ENCODE assay signal across 19 cellular contexts in genomic region chr5:116815081-116815480, GRCh38.
"Had no signal": no experiment of that assay in that cellular context is flagged by ENCODE, and none has a peak within 500 bp of the region (broad histone marks: within the 10 kb centered on the region; RNA-seq: fewer than 3 reads in every experiment).

No MANE protein-coding gene starts in this region.

- ATAC-seq: activated CD8-positive, alpha-beta T cell treated with anti-CD3 and anti-CD28 coated beads, Interleukin-2, amount 10 ng/mL, durations not matched to agents 7 days and 5 days; left ventricle myocardium superior had no signal

- H3K27me3 ChIP-seq: ovary, transverse colon, vagina had no signal

- H3K4me1 ChIP-seq: transverse colon, vagina had no signal

- H3K27me3 Mint-ChIP-seq: activated CD4-positive, alpha-beta T cell treated with anti-CD3 and anti-CD28 coated beads, Interleukin-2, amount 10 ng/mL, durations not matched to agents 24 days and 14 days; activated naive CD4-positive, alpha-beta T cell treated with anti-CD3 and anti-CD28 coated beads, Interleukin-2, amount 50 U/mL, for 24 hours had no signal

- H3K36me3 Mint-ChIP-seq: activated naive CD4-positive, alpha-beta T cell treated with anti-CD3 and anti-CD28 coated beads, Interleukin-2, amount 50 U/mL, for 24 hours had no signal

- H3K4me3 ChIP-seq: coronary artery, ovary, transverse colon, vagina had no signal

- H3K27ac ChIP-seq: coronary artery, ovary, transverse colon, vagina had no signal

- DNase-seq: activated CD4-positive, alpha-beta T cell treated with anti-CD3 and anti-CD28 coated beads, Interleukin-2, amount 10 ng/mL, durations not matched to agents 24 days and 14 days; activated CD4-positive, CD25-positive, alpha-beta regulatory T cell; activated CD8-positive, alpha-beta memory T cell treated with anti-CD3 and anti-CD28 coated beads, Interleukin-2, amount 50 U/mL, for 4 hours; activated CD8-positive, alpha-beta T cell treated with anti-CD3 and anti-CD28 coated beads, Interleukin-2, amount 10 ng/mL, durations not matched to agents 7 days and 5 days; activated effector memory CD4-positive, alpha-beta T cell treated with anti-CD3 and anti-CD28 coated beads, Interleukin-2, amount 50 U/mL, for 16 hours; activated T-cell treated with anti-CD3 and anti-CD28 coated beads, Interleukin-2, amount 50 U/mL, for 48 hours; foreskin fibroblast; kidney glomerular epithelial cell; left ventricle myocardium superior; mesenchymal stem cell; ovary; stimulated activated CD4-positive, alpha-beta T cell treated with anti-CD3 and anti-CD28 coated beads, Interleukin-15, amount 100 ng/mL, for 24 hours; stimulated activated CD4-positive, alpha-beta T cell treated with anti-CD3 and anti-CD28 coated beads, Interleukin-4, amount 100 ng/mL, for 1 hour; stimulated activated naive CD4-positive, alpha-beta T cell; transverse colon had no signal

- H3K36me3 ChIP-seq: ovary, transverse colon, vagina had no signal

- H3K4me3 Mint-ChIP-seq: activated CD4-positive, alpha-beta T cell treated with anti-CD3 and anti-CD28 coated beads, Interleukin-2, amount 10 ng/mL, durations not matched to agents 24 days and 14 days; activated CD8-positive, alpha-beta T cell treated with anti-CD3 and anti-CD28 coated beads, Interleukin-2, amount 10 ng/mL, durations not matched to agents 7 days and 5 days; activated naive CD4-positive, alpha-beta T cell treated with anti-CD3 and anti-CD28 coated beads, Interleukin-2, amount 50 U/mL, for 24 hours; nephron had no signal

- H3K9me3 Mint-ChIP-seq: activated CD4-positive, alpha-beta T cell treated with anti-CD3 and anti-CD28 coated beads, Interleukin-2, amount 10 ng/mL, durations not matched to agents 24 days and 14 days; activated naive CD4-positive, alpha-beta T cell treated with anti-CD3 and anti-CD28 coated beads, Interleukin-2, amount 50 U/mL, for 24 hours; nephron had no signal

- H3K27ac Mint-ChIP-seq: activated CD4-positive, alpha-beta T cell treated with anti-CD3 and anti-CD28 coated beads, Interleukin-2, amount 10 ng/mL, durations not matched to agents 24 days and 14 days; activated CD8-positive, alpha-beta T cell treated with anti-CD3 and anti-CD28 coated beads, Interleukin-2, amount 10 ng/mL, durations not matched to agents 7 days and 5 days; activated naive CD4-positive, alpha-beta T cell treated with anti-CD3 and anti-CD28 coated beads, Interleukin-2, amount 50 U/mL, for 24 hours had no signal

- H3K4me1 Mint-ChIP-seq: activated CD4-positive, alpha-beta T cell treated with anti-CD3 and anti-CD28 coated beads, Interleukin-2, amount 10 ng/mL, durations not matched to agents 24 days and 14 days; activated naive CD4-positive, alpha-beta T cell treated with anti-CD3 and anti-CD28 coated beads, Interleukin-2, amount 50 U/mL, for 24 hours had no signal
